ENCODE assay signal across 18 cellular contexts in genomic region chr11:17890333-17890732, GRCh38.
A peak's percentile ranks its signal among the peaks of the same experiment; 100 is the strongest.
DNase-seq lines count a peak whose midpoint lies in the region; ATAC-seq and TF ChIP-seq lines count a peak whose summit lies in the region.
"Had no signal": no experiment of that assay in that cellular context is flagged by ENCODE, and none has a peak within 500 bp of the region (broad histone marks: within the 10 kb centered on the region; RNA-seq: fewer than 3 reads in every experiment).

No MANE protein-coding gene starts in this region.

- no peaks in the 10 kb centered on the region for H3K79me2 ChIP-seq in GM23248 (ENCODE audit: insufficient read depth)

- no peaks in the 10 kb centered on the region for H4K20me1 ChIP-seq in GM23248 (ENCODE audit: insufficient read depth)

- CTCF ChIA-PET in AG04449 (lab: Yijun Ruan, JAX), result interaction anchor here (1.0 to 1.5 kb wide), 3 partner anchors 22 to 543 kb away, joined by 3 to 4 read pairs (median 3); no protein-coding TSS in a partner anchor

- H3K9me3 ChIP-seq in GM23248 (ENCODE audit: low read depth) (no peaks in the 10 kb centered on the region), RWPE2 (ENCODE audit: severe bottlenecking) (no peaks in the 10 kb centered on the region)

- POLR2A ChIA-PET in AG04449 (lab: Yijun Ruan, JAX), result no interaction called here

- H3K9ac ChIP-seq in GM23248, result no peak overlapping the region

- no peak overlapping the region for H2AFZ ChIP-seq in GM23248

- H3K27me3 ChIP-seq in GM23248 (replicated peaks; ENCODE audit: insufficient read depth) (no peaks in the 10 kb centered on the region), RWPE2 (ENCODE audit: insufficient read depth, poor library complexity, severe bottlenecking) (no peaks in the 10 kb centered on the region)

- TF ChIP-seq CTCF in AG04449 (IDR thresholded peaks at IDR 0.05; ENCODE audit: insufficient read depth, low read length, missing control alignments) (peak; percentile 21), RWPE2 (IDR thresholded peaks at IDR 0.05; ENCODE audit: poor library complexity, severe bottlenecking) (peak; percentile 21), fibroblast of pulmonary artery (IDR thresholded peaks at IDR 0.05; ENCODE audit: low read length, missing control alignments) (peak; percentile 34)

- H3K4me3 ChIP-seq in AG04449 (ENCODE audit: low read depth, low read length) (no peak overlapping the region), GM23248 (no peak overlapping the region), RWPE2 (ENCODE audit: severe bottlenecking) (no peak overlapping the region), fibroblast of pulmonary artery (replicated peaks; ENCODE audit: low read depth, low read length) (no peak overlapping the region)
- H3K4me3 ChIP-seq: lung had no signal

- in situ Hi-C loops in GM23248 (cut with MboI), result no loop called here

- no peaks in the 10 kb centered on the region for H3K36me3 ChIP-seq in GM23248 (ENCODE audit: low read depth)
- H3K36me3 ChIP-seq in RWPE2 (ENCODE audit: low read depth), result no peaks in the 10 kb centered on the region

- no peaks in the 10 kb centered on the region for H3F3A ChIP-seq in GM23248 (ENCODE audit: insufficient read depth)

- H3K9me2 ChIP-seq in GM23248 (ENCODE audit: insufficient read depth), result no peaks in the 10 kb centered on the region

- ATAC-seq in RWPE2 (ENCODE audit: low read depth) (no peak), GM18858 (IDR thresholded peaks at IDR 0.05; ENCODE audit: unreplicated experiment) (no peak)
- ATAC-seq: naive thymus-derived CD4-positive, alpha-beta T cell had no signal

- no peak overlapping the region for H3K4me2 ChIP-seq in GM23248 (ENCODE audit: unreplicated experiment)

- WGBS in GM23248 (ENCODE audit: low coverage in 1 of 2, low lambda C conversion rate in 2 of 2, missing lambda C conversion rate in 2 of 2), 2 experiments, result 73 to 83% methylated on average over 5 of the region's 5 CpGs

- H3K27ac ChIP-seq in GM23248, result no peak overlapping the region
- H3K27ac ChIP-seq in RWPE2 (ENCODE audit: poor library complexity, severe bottlenecking), result no peak overlapping the region

- no peaks in the 10 kb centered on the region for H3K4me1 ChIP-seq in GM23248 (ENCODE audit: insufficient read depth)
- no peaks in the 10 kb centered on the region for H3K4me1 ChIP-seq in RWPE2 (ENCODE audit: insufficient read depth, poor library complexity, severe bottlenecking)

- no peak for DNase-seq in AG04449 (ENCODE audit: low read depth, low spot score)
- DNase-seq in GM23248, result peak; percentile 20
- no peak for DNase-seq in RWPE2 (ENCODE audit: low spot score)
- peak; percentile 7 for DNase-seq in fibroblast of pulmonary artery (ENCODE audit: low read depth)
- no peak for DNase-seq in NCI-H1417 treated with DMSO at 0.1 percent for 48 hours (lab: John Stamatoyannopoulos, UW)
- DNase-seq in stimulated activated CD4-positive, alpha-beta T cell treated with anti-CD3 and anti-CD28 coated beads, Interleukin-1b, Interleukin-23, amount 100 ng/mL, for 48 hours, result no peak
- no peak for DNase-seq in SIG-M5 (lab: John Stamatoyannopoulos, UW)
- DNase-seq: activated CD4-positive, alpha-beta T cell treated with anti-CD3 and anti-CD28 coated beads, Interleukin-2, amount 10 ng/mL, durations not matched to agents 24 days and 14 days; activated CD8-positive, alpha-beta memory T cell treated with anti-CD3 and anti-CD28 coated beads, Interleukin-2, amount 50 U/mL, for 48 hours; activated gamma-delta T cell; effector memory CD4-positive, alpha-beta T cell; naive thymus-derived CD4-positive, alpha-beta T cell; NCI-H524 treated with DMSO at 0.1 percent for 48 hours; posterior cingulate gyrus; small intestine; stimulated activated CD8-positive, alpha-beta memory T cell treated with anti-CD3 and anti-CD28 coated beads, Interleukin-4, amount 100 ng/mL, for 48 hours had no signal

Comparison
In these comparisons a context has a peak if more than half of its experiments do, and no peak if none do; other contexts are left out.
1. DNase-seq: peak in GM23248 (single experiment) and fibroblast of pulmonary artery (single experiment); none in AG04449 (single experiment), RWPE2 (single experiment), NCI-H1417 treated with DMSO at 0.1 percent for 48 hours (single experiment), stimulated activated CD4-positive, alpha-beta T cell treated with anti-CD3 and anti-CD28 coated beads, Interleukin-1b, Interleukin-23, amount 100 ng/mL, for 48 hours (single experiment) and SIG-M5 (single experiment).
2. Peak in every context shown above with its lines, with median percentiles within 50 percentile points of each other: CTCF ChIP-seq.